18 cellular contexts compared by ENCODE assay signal in the genomic region with DNA sequence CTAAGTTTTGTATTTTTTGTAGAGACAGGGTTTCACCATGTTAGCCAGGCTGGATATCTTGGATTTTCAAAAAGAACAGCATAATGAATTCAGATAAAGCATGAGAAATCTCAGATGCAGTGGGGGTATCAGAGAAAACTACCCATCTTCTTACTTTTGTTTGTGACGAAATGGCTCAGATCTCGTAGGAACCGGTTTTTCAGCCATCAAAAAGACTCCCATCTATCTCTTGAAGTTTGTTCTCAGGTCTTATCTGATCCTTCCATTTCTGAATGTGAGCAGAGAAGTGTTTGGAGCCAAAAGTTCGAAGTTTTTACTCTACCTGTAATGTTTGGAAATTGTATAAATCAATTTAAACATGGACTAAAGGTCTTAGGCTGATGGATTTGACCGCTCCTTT.
"Had no signal": no experiment of that assay in that cellular context is flagged by ENCODE, and none has a peak within 500 bp of the region (broad histone marks: within the 10 kb centered on the region; RNA-seq: fewer than 3 reads in every experiment).

No MANE protein-coding gene starts in this region.

- H3K27me3 ChIP-seq: colonic mucosa, foreskin keratinocyte, pancreas, tibial artery had no signal

- FAIRE-seq: kidney, pancreas, small intestine had no signal

- H3K4me3 ChIP-seq: colonic mucosa, left ventricle myocardium inferior, lower lobe of right lung, pancreas, psoas muscle, tibial artery had no signal

- H3K27me3 Mint-ChIP-seq: memory B cell had no signal

- H3K4me1 Mint-ChIP-seq: memory B cell had no signal

- H3K27ac ChIP-seq: colonic mucosa, foreskin keratinocyte, left ventricle myocardium inferior, lower lobe of right lung, pancreas, psoas muscle, tibial artery had no signal

- H3K4me3 Mint-ChIP-seq: memory B cell, naive B cell, nephron had no signal

- H3K9me3 ChIP-seq: colonic mucosa, left ventricle myocardium inferior, lower lobe of right lung, pancreas, psoas muscle, tibial artery had no signal

- ATAC-seq: foreskin keratinocyte, left cardiac atrium, lower lobe of right lung, pancreas, psoas muscle had no signal

- H3K36me3 Mint-ChIP-seq: memory B cell, naive B cell had no signal

- H3K36me3 ChIP-seq: colonic mucosa, left ventricle myocardium inferior, lower lobe of right lung, pancreas, tibial artery had no signal

- H3K27ac Mint-ChIP-seq: memory B cell, nephron had no signal

- H3K9me3 Mint-ChIP-seq: memory B cell, naive B cell, nephron had no signal

- DNase-seq: cerebellar nuclear complex; colonic mucosa; dermis blood vessel endothelial cell; foreskin keratinocyte; kidney; left cardiac atrium; left ventricle myocardium inferior; lower lobe of right lung; naive B cell; occipital lobe; pancreas; psoas muscle; stimulated activated CD4-positive, alpha-beta T cell treated with anti-CD3 and anti-CD28 coated beads, Interleukin-12 subunit alpha, Interleukin-12 subunit beta, amount 100 ng/mL, for 4 hours; stimulated activated naive CD4-positive, alpha-beta T cell treated with Interleukin-2 at 50 U/mL for 16 hours; tibial artery had no signal

- H3K4me1 ChIP-seq: foreskin keratinocyte had no signal
